ENCODE assay signal across 18 cellular contexts in genomic region chr5:178351221-178351825, GRCh38.
A peak's percentile ranks its signal among the peaks of the same experiment; 100 is the strongest.
DNase-seq lines count a peak whose midpoint lies in the region; ATAC-seq and TF ChIP-seq lines count a peak whose summit lies in the region.
"Had no signal": no experiment of that assay in that cellular context is flagged by ENCODE, and none has a peak within 500 bp of the region (broad histone marks: within the 10 kb centered on the region; RNA-seq: fewer than 3 reads in every experiment).

No MANE protein-coding gene starts in this region.

- H3K4me3 Mint-ChIP-seq in chondrocyte (ENCODE audit: unreplicated experiment), result no peak overlapping the region
- peak overlapping the region; percentile 6 for H3K4me3 Mint-ChIP-seq in nephron progenitor cell
- H3K4me3 Mint-ChIP-seq in CD8-positive, alpha-beta memory T cell, result no peak overlapping the region
- H3K4me3 Mint-ChIP-seq: CD4-positive, alpha-beta memory T cell; IgD-negative memory B cell had no signal

- H3K36me3 Mint-ChIP-seq in chondrocyte (ENCODE audit: low read depth), result no peaks in the 10 kb centered on the region
- no peaks in the 10 kb centered on the region for H3K36me3 Mint-ChIP-seq in nephron progenitor cell (ENCODE audit: low read depth)
- no peaks in the 10 kb centered on the region for H3K36me3 Mint-ChIP-seq in CD8-positive, alpha-beta memory T cell
- H3K36me3 Mint-ChIP-seq: CD4-positive, alpha-beta memory T cell; IgD-negative memory B cell had no signal

- ATAC-seq in upper lobe of right lung, result no peak
- no peak for ATAC-seq in HG03045 (IDR thresholded peaks at IDR 0.05; ENCODE audit: unreplicated experiment)
- ATAC-seq: GM12878 had no signal

- no peak overlapping the region for H3K4me3 ChIP-seq in HEK293 (ENCODE audit: low read depth, low read length)
- H3K4me3 ChIP-seq in upper lobe of right lung, result no peak overlapping the region
- H3K4me3 ChIP-seq in CD8-positive, alpha-beta memory T cell (ENCODE audit: low read length), result no peak overlapping the region
- H3K4me3 ChIP-seq: GM12878, PC-9 had no signal

- TF ChIP-seq CTCF in HEK293 (tag by site-specific recombination; IDR thresholded peaks at IDR 0.05) (no peak), chondrocyte (IDR thresholded peaks at IDR 0.05) (no peak), nephron progenitor cell (IDR thresholded peaks at IDR 0.05) (no peak), upper lobe of right lung (IDR thresholded peaks at IDR 0.05) (no peak)

- H3K9me3 Mint-ChIP-seq in chondrocyte (ENCODE audit: low read depth) (no peaks in the 10 kb centered on the region), nephron progenitor cell (no peaks in the 10 kb centered on the region)
- no peaks in the 10 kb centered on the region for H3K9me3 Mint-ChIP-seq in CD8-positive, alpha-beta memory T cell
- H3K9me3 Mint-ChIP-seq: IgD-negative memory B cell had no signal

- H3K27ac Mint-ChIP-seq in chondrocyte (ENCODE audit: unreplicated experiment), result no peak overlapping the region
- H3K27ac Mint-ChIP-seq in nephron progenitor cell, result peak overlapping the region; percentile 90
- no peak overlapping the region for H3K27ac Mint-ChIP-seq in CD8-positive, alpha-beta memory T cell
- H3K27ac Mint-ChIP-seq: CD4-positive, alpha-beta memory T cell; IgD-negative memory B cell had no signal

- DNase-seq in chondrocyte (ENCODE audit: low spot score) (peak; percentile 56), nephron progenitor cell (no peak), upper lobe of right lung (peak; percentile 39), NCI-H1048 (lab: John Stamatoyannopoulos, UW) (no peak), NOMO-1 (lab: John Stamatoyannopoulos, UW; ENCODE audit: unreplicated experiment in 2 of 2) (no peak)
- DNase-seq in CD8-positive, alpha-beta memory T cell, result no peak
- DNase-seq: CD4-positive, alpha-beta memory T cell; GDM1; NCI-H1417; NCI-H187 treated with DMSO at 0.1 percent for 48 hours; NCI-H2171; NCI-H774; PC-9; SW 1271 had no signal

- no peaks in the 10 kb centered on the region for H3K4me1 ChIP-seq in HEK293 (ENCODE audit: control insufficient read depth, insufficient read depth, low read length)
- peaks cover 5% of the 10 kb centered on the region for H3K4me1 ChIP-seq in upper lobe of right lung
- no peaks in the 10 kb centered on the region for H3K4me1 ChIP-seq in CD8-positive, alpha-beta memory T cell (ENCODE audit: insufficient read depth, low read length)

- CTCF ChIA-PET in HEK293 (lab: Yijun Ruan, JAX), result no interaction called here
- CTCF ChIA-PET in CD8-positive, alpha-beta memory T cell (lab: Charles Lee), result no interaction called here

- H3K27ac ChIP-seq in HEK293 (ENCODE audit: extremely low read depth, low read depth, low read length), result no peak overlapping the region
- no peak overlapping the region for H3K27ac ChIP-seq in upper lobe of right lung
- H3K27ac ChIP-seq in CD8-positive, alpha-beta memory T cell (ENCODE audit: low read depth, low read length), result no peak overlapping the region
- H3K27ac ChIP-seq: PC-9 had no signal

- H3K4me1 Mint-ChIP-seq in chondrocyte (ENCODE audit: low read depth) (peaks cover 6% of the 10 kb centered on the region), nephron progenitor cell (peaks cover 90% of the 10 kb centered on the region)
- H3K4me1 Mint-ChIP-seq in CD8-positive, alpha-beta memory T cell, result peaks cover 0 to 5% (median 2%) of the 10 kb centered on the region in 3 donors

- POLR2A ChIA-PET in HEK293 (lab: Yijun Ruan, JAX), result no interaction called here
- POLR2A ChIA-PET in CD8-positive, alpha-beta memory T cell (lab: Charles Lee), result no interaction called here

- no peaks in the 10 kb centered on the region for H3K9me3 ChIP-seq in HEK293 (ENCODE audit: control insufficient read depth, insufficient read depth, low read depth, low read length)
- H3K9me3 ChIP-seq in upper lobe of right lung, result no peaks in the 10 kb centered on the region
- no peaks in the 10 kb centered on the region for H3K9me3 ChIP-seq in CD8-positive, alpha-beta memory T cell (ENCODE audit: low read length)

- intact Hi-C loops in upper lobe of right lung (cut with DNase I), result no loop called here

- no peaks in the 10 kb centered on the region for H3K27me3 ChIP-seq in upper lobe of right lung
- H3K27me3 ChIP-seq in CD8-positive, alpha-beta memory T cell (ENCODE audit: insufficient read depth, low read length, poor library complexity, severe bottlenecking), result no peaks in the 10 kb centered on the region

- H3K36me3 ChIP-seq in HEK293 (ENCODE audit: control insufficient read depth in 2 of 2, insufficient read depth in 1 of 2, low read length in 2 of 2), result no peaks in the 10 kb centered on the region
- no peaks in the 10 kb centered on the region for H3K36me3 ChIP-seq in upper lobe of right lung
- H3K36me3 ChIP-seq in CD8-positive, alpha-beta memory T cell (ENCODE audit: insufficient read depth, low read length), result no peaks in the 10 kb centered on the region

- peaks cover 42% of the 10 kb centered on the region for H3K27me3 Mint-ChIP-seq in chondrocyte (ENCODE audit: low read depth)
- no peaks in the 10 kb centered on the region for H3K27me3 Mint-ChIP-seq in nephron progenitor cell (ENCODE audit: low read depth, poor library complexity)
- peaks cover 19 to 39% of the 10 kb centered on the region in 2 donors for H3K27me3 Mint-ChIP-seq in CD8-positive, alpha-beta memory T cell

TF ChIP-seq in HEK293, 187 proteins besides CTCF, POLR2A, EP300 and RAD21:
- TF ChIP-seq ZSCAN30 (tag by site-specific recombination; IDR thresholded peaks at IDR 0.05), result no peak
- TF ChIP-seq GLIS1 (tag by site-specific recombination; IDR thresholded peaks at IDR 0.05), result peak; percentile 46

Comparison
In these comparisons a context has a peak if more than half of its experiments do, and no peak if none do; other contexts are left out.
1. DNase-seq: peak in chondrocyte (single experiment) and upper lobe of right lung (single experiment); none in nephron progenitor cell (single experiment), CD8-positive, alpha-beta memory T cell (0 of 5), NCI-H1048 (single experiment) and NOMO-1 (0 of 2).